8 cellular contexts compared by ENCODE assay signal in the genomic region with DNA sequence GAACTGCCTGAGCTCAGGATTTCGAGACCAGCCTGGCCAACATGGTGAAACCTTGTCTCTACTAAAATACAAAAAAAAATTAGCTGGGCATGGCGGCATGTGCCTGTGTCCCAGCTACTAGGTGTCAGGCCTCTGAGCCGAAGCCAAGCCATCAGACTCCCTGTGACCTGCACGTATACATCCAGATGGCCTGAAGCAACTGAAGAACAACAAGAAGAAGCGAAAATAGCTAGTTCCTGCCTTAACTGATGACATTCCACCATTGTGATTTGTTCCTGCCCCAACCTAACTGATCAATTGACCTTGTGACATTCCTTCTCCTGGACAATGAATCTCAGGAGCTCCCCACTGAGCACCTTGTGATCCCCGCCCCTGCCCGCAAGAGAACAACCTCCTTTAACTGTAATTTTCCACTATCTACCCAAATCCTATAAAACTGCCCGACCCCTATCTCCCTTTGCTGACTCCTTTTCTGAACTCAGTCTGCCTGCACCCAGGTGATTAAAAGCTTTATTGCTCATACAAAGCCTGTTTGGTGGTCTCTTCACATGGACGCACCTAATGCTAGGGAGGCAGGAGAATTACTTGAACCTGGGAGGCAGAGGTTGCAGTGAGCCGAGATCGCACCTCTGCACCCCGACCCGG. TPM values are rescaled to one million over a fixed set of nuclear protein-coding genes. Genes with fewer than 3 reads are reported as not detected.
DNase-seq lines count a peak whose midpoint lies in the region; ATAC-seq, FAIRE-seq and TF ChIP-seq lines count a peak whose summit lies in the region.
"Not testable (repeated sequence)": the region's sequence is repeated elsewhere in the genome, so short reads cannot be mapped to it uniquely, and the experiment has no call there.

No MANE protein-coding gene starts in this region.

- peaks cover 17% of the 10 kb centered on the region for H3K9me3 ChIP-seq in CD4-positive, alpha-beta T cell (ENCODE audit: control insufficient read depth, low read length)
- H3K9me3 ChIP-seq in adipocyte (ENCODE audit: control insufficient read depth, low read length); endothelial cell of umbilical vein (replicated peaks; ENCODE audit: control insufficient read depth, insufficient read depth, low read length); HepG2 (ENCODE audit: low read length): not testable (repeated sequence)

- H3K4me3 ChIP-seq in adipocyte (ENCODE audit: low read length), result peak overlapping the region; percentile 12
- H3K4me3 ChIP-seq in endothelial cell of umbilical vein (replicated peaks in 1 of 3; ENCODE audit: insufficient read depth in 1 of 3, low read depth in 1 of 3, low read length in 3 of 3), result not testable (repeated sequence)
- H3K4me3 ChIP-seq in HepG2 (replicated peaks in 1 of 3; ENCODE audit: insufficient read depth in 1 of 3, low read depth in 2 of 3, low read length in 3 of 3), result peak overlapping the region; percentile 9 to 92 (median 12); a peak in 4 of 6 replicates

- not testable (repeated sequence) for H3K27me3 Mint-ChIP-seq in CD4-positive, alpha-beta T cell; HFFc6 (ENCODE audit: insufficient read depth); T-cell; activated T-cell treated with anti-CD3 and anti-CD28 coated beads, Interleukin-2, amount 50 U/mL, for 24 hours; osteocyte (ENCODE audit: unreplicated experiment)

- not testable (repeated sequence) for H4K20me1 ChIP-seq in endothelial cell of umbilical vein (replicated peaks; ENCODE audit: control insufficient read depth, extremely low read depth, insufficient read depth, low read length)
- H4K20me1 ChIP-seq in HepG2 (ENCODE audit: insufficient read depth, low read length), result peaks cover 53% of the 10 kb centered on the region

- dilution Hi-C loops in endothelial cell of umbilical vein (cut with MboI; ENCODE audit: extremely low pct_ligation_motif_present, low sequenced_read_pairs), result not testable (repeated sequence)

- H3K79me2 ChIP-seq in endothelial cell of umbilical vein (ENCODE audit: control insufficient read depth, insufficient read depth, low read length), result peaks cover 68% of the 10 kb centered on the region
- peaks cover 68% of the 10 kb centered on the region for H3K79me2 ChIP-seq in HepG2 (ENCODE audit: insufficient read depth, low read length)

- not testable (repeated sequence) for TF ChIP-seq EP300 in HepG2 (IDR thresholded peaks at IDR 0.05; ENCODE audit: low read depth in 2 of 2, low read length in 2 of 2); HepG2 (CRISPR knock-in tag; IDR thresholded peaks at IDR 0.05; ENCODE audit: borderline replicate concordance)

- not testable (repeated sequence) for TF ChIP-seq RAD21 in HepG2 (CRISPR knock-in tag; IDR thresholded peaks at IDR 0.05)

- CTCF ChIA-PET in CD4-positive, alpha-beta T cell (lab: Charles Lee); T-cell (lab: Charles Lee); HepG2 (lab: Yijun Ruan, JAX; ENCODE audit: low intra/inter-chr PET ratio, low total read pairs): not testable (repeated sequence)
- CTCF ChIA-PET in endothelial cell of umbilical vein (lab: Charles Lee), result interaction anchor here (0.6 kb wide), 1 partner anchor 45 kb away, joined by 4 read pairs; no protein-coding TSS in a partner anchor

- not testable (repeated sequence) for H3K4me2 ChIP-seq in endothelial cell of umbilical vein (ENCODE audit: insufficient read depth, low read length)
- peak overlapping the region; percentile 73 for H3K4me2 ChIP-seq in HepG2 (ENCODE audit: low read depth, low read length)

- H3K4me1 Mint-ChIP-seq in CD4-positive, alpha-beta T cell (ENCODE audit: low read depth), result peaks cover 47% of the 10 kb centered on the region
- H3K4me1 Mint-ChIP-seq in HFFc6 (ENCODE audit: low read depth), result peaks cover 22% of the 10 kb centered on the region
- H3K4me1 Mint-ChIP-seq in T-cell, result peaks cover 47 to 61% (median 50%) of the 10 kb centered on the region in 3 donors
- H3K4me1 Mint-ChIP-seq in activated T-cell treated with anti-CD3 and anti-CD28 coated beads, Interleukin-2, amount 50 U/mL, for 24 hours (ENCODE audit: low read depth), result peaks cover 54% of the 10 kb centered on the region
- H3K4me1 Mint-ChIP-seq in osteocyte (ENCODE audit: unreplicated experiment), result peaks cover 21% of the 10 kb centered on the region

- WGBS in HepG2 (ENCODE audit: low lambda C conversion rate), result 79% methylated on average over 11 of the region's 13 CpGs

- peaks cover 13% of the 10 kb centered on the region for H3K36me3 ChIP-seq in adipocyte (ENCODE audit: control insufficient read depth, insufficient read depth, low read length, severe bottlenecking)
- H3K36me3 ChIP-seq in endothelial cell of umbilical vein (ENCODE audit: control insufficient read depth in 2 of 2, extremely low read depth in 1 of 2, insufficient read depth in 2 of 2, low read length in 2 of 2), result not testable (repeated sequence)
- peaks cover 3 to 15% of the 10 kb centered on the region in 2 experiments; a peak in 4 of 5 replicates for H3K36me3 ChIP-seq in HepG2 (replicated peaks in 1 of 2; ENCODE audit: control insufficient read depth in 1 of 2, insufficient read depth in 2 of 2, low read length in 2 of 2)

- H3K27ac ChIP-seq in CD4-positive, alpha-beta T cell (ENCODE audit: low read depth, low read length); endothelial cell of umbilical vein (ENCODE audit: insufficient read depth, low read depth, low read length); HepG2 (ENCODE audit: extremely low read length, insufficient read depth, low read length): not testable (repeated sequence)

- not testable (repeated sequence) for H3K9me1 ChIP-seq in endothelial cell of umbilical vein (replicated peaks; ENCODE audit: control insufficient read depth, extremely low read depth, insufficient read depth, low read length)

- intact Hi-C loops in CD4-positive, alpha-beta T cell (cut with DNase I, micrococcal nuclease), result loop anchor here (10.0 kb wide), 3 partner anchors 47 to 147 kb away; a partner anchor contains a TSS
- intact Hi-C loops in endothelial cell of umbilical vein (cut with micrococcal nuclease), result loop anchor here (5.0 to 10.0 kb wide), 3 partner anchors 40 to 377 kb away; a partner anchor contains a TSS
- intact Hi-C loops in HepG2 (cut with micrococcal nuclease; ENCODE audit: unreplicated experiment), result loop anchor here (10.0 kb wide), 1 partner anchor 447 kb away; no protein-coding TSS in a partner anchor

- ATAC-seq in CD4-positive, alpha-beta T cell (ENCODE audit: poor library complexity); T-cell (replicated peaks in 1 of 4); HepG2: not testable (repeated sequence)

- H3K4me1 ChIP-seq in adipocyte (ENCODE audit: control insufficient read depth, insufficient read depth, low read length); endothelial cell of umbilical vein (ENCODE audit: control insufficient read depth, extremely low read depth, insufficient read depth, low read length): not testable (repeated sequence)
- peaks cover 51% of the 10 kb centered on the region for H3K4me1 ChIP-seq in HepG2 (ENCODE audit: insufficient read depth, low read length)

- TF ChIP-seq POLR2A in endothelial cell of umbilical vein (IDR thresholded peaks at IDR 0.05; ENCODE audit: low read depth, low read length); HepG2 (IDR thresholded peaks at IDR 0.05; ENCODE audit: insufficient read depth in 1 of 2, low read depth in 2 of 2, low read length in 2 of 2): not testable (repeated sequence)

- peaks cover 64% of the 10 kb centered on the region for H3K36me3 Mint-ChIP-seq in CD4-positive, alpha-beta T cell (ENCODE audit: low read depth)
- H3K36me3 Mint-ChIP-seq in HFFc6 (ENCODE audit: low read depth) (peaks cover 56% of the 10 kb centered on the region), T-cell (peaks cover 41% of the 10 kb centered on the region), osteocyte (ENCODE audit: unreplicated experiment) (peaks cover 36% of the 10 kb centered on the region)
- peaks cover 69% of the 10 kb centered on the region for H3K36me3 Mint-ChIP-seq in activated T-cell treated with anti-CD3 and anti-CD28 coated beads, Interleukin-2, amount 50 U/mL, for 24 hours (ENCODE audit: low read depth)

- BruUV-seq in endothelial cell of umbilical vein (replicated peaks; lab: Mats Ljungman, UMichigan), result TSS peak; percentile 0
- not testable (repeated sequence) for BruUV-seq in HepG2 (replicated peaks; lab: Mats Ljungman, UMichigan)

- FAIRE-seq in endothelial cell of umbilical vein (lab: Jason Lieb, UNC); HepG2 (lab: Jason Lieb, UNC): not testable (repeated sequence)

- peak overlapping the region; percentile 82 for H3K27ac Mint-ChIP-seq in CD4-positive, alpha-beta T cell
- not testable (repeated sequence) for H3K27ac Mint-ChIP-seq in HFFc6; osteocyte (ENCODE audit: unreplicated experiment)
- peak overlapping the region; percentile 43 to 81 for H3K27ac Mint-ChIP-seq in T-cell
- peak overlapping the region; percentile 89 for H3K27ac Mint-ChIP-seq in activated T-cell treated with anti-CD3 and anti-CD28 coated beads, Interleukin-2, amount 50 U/mL, for 24 hours

- not testable (repeated sequence) for TF ChIP-seq CTCF in CD4-positive, alpha-beta T cell (IDR thresholded peaks at IDR 0.05); HFFc6 (IDR thresholded peaks at IDR 0.05); endothelial cell of umbilical vein (IDR thresholded peaks at IDR 0.05; ENCODE audit: extremely low read depth in 1 of 2, insufficient read depth in 1 of 2, low read depth in 1 of 2, low read length in 2 of 2); HepG2 (CRISPR knock-in tag; IDR thresholded peaks at IDR 0.05); osteocyte (IDR thresholded peaks at IDR 0.05)

- H3K9me3 Mint-ChIP-seq in CD4-positive, alpha-beta T cell, result not testable (repeated sequence)
- H3K9me3 Mint-ChIP-seq in HFFc6 (peaks cover 57% of the 10 kb centered on the region), T-cell (peaks cover 0 to 14% (median 0%) of the 10 kb centered on the region in 3 donors), osteocyte (ENCODE audit: unreplicated experiment) (peaks cover 19% of the 10 kb centered on the region)
- peaks cover 26% of the 10 kb centered on the region for H3K9me3 Mint-ChIP-seq in activated T-cell treated with anti-CD3 and anti-CD28 coated beads, Interleukin-2, amount 50 U/mL, for 24 hours

- not testable (repeated sequence) for H3K27me3 ChIP-seq in CD4-positive, alpha-beta T cell (ENCODE audit: control insufficient read depth, insufficient read depth, low read length); adipocyte (replicated peaks; ENCODE audit: control insufficient read depth, insufficient read depth, low read length); endothelial cell of umbilical vein (ENCODE audit: control insufficient read depth in 2 of 2, insufficient read depth in 2 of 2, low read length in 2 of 2); HepG2 (ENCODE audit: control insufficient read depth in 1 of 2, insufficient read depth in 2 of 2, low read length in 2 of 2)

- not testable (repeated sequence) for H3K9ac ChIP-seq in adipocyte (ENCODE audit: low read length); endothelial cell of umbilical vein (replicated peaks; ENCODE audit: extremely low read depth, insufficient read depth, low read length)
- H3K9ac ChIP-seq in HepG2 (ENCODE audit: insufficient read depth, low read depth, low read length), result peak overlapping the region; percentile 29; the same call in 1 of the 2 replicates

- in situ Hi-C loops in HepG2 (cut with HindIII; ENCODE audit: extremely low pct_ligation_motif_present, low pct_unique_long_range_greater_than_20kb), result not testable (repeated sequence)

- DNase-seq in CD4-positive, alpha-beta T cell; HFFc6; T-cell; activated T-cell treated with anti-CD3 and anti-CD28 coated beads, Interleukin-2, amount 50 U/mL, for 24 hours; adipocyte (ENCODE audit: low read depth); endothelial cell of umbilical vein (ENCODE audit: low read depth, low spot score); HepG2 (ENCODE audit: low spot score); osteocyte (ENCODE audit: extremely low spot score, unreplicated experiment): not testable (repeated sequence)

- not testable (repeated sequence) for H2AFZ ChIP-seq in endothelial cell of umbilical vein (ENCODE audit: low read depth, low read length); HepG2 (ENCODE audit: low read length)

- POLR2A ChIA-PET in CD4-positive, alpha-beta T cell (lab: Charles Lee); endothelial cell of umbilical vein (lab: Charles Lee): not testable (repeated sequence)
- POLR2A ChIA-PET in T-cell (lab: Charles Lee) (interaction anchor here in 1 of 2 donors (0.5 to 0.6 kb wide), 2 partner anchors 44 to 1571 kb away, joined by 3 to 16 read pairs; no protein-coding TSS in a partner anchor), HepG2 (lab: Yijun Ruan, JAX) (interaction anchor here (1.3 kb wide), 1 partner anchor 186 kb away, joined by 3 read pairs; a partner anchor contains a TSS)

- peak overlapping the region; percentile 81 for H3K4me3 Mint-ChIP-seq in CD4-positive, alpha-beta T cell
- peak overlapping the region; percentile 76 for H3K4me3 Mint-ChIP-seq in HFFc6
- H3K4me3 Mint-ChIP-seq in T-cell, result peak overlapping the region; percentile 64 to 97 (median 75)
- peak overlapping the region; percentile 79 for H3K4me3 Mint-ChIP-seq in activated T-cell treated with anti-CD3 and anti-CD28 coated beads, Interleukin-2, amount 50 U/mL, for 24 hours
- peak overlapping the region; percentile 54 for H3K4me3 Mint-ChIP-seq in osteocyte (ENCODE audit: unreplicated experiment)

RNA-seq across cellular contexts. Expression of a gene that starts 2.1 kb away (rescaled TPM):
- total RNA-seq in CD4-positive, alpha-beta T cell, result 10 to 100 TPM; 42.0 to 42.1 TPM
- 10 to 100 TPM; 20.9 to 30.9 (median 23.9) TPM for total RNA-seq in HFFc6 (2021; fragmentation: NEBNext Ultra II Directional; extraction: Animal tissue kit (Norgen Biotek cat#: 25700))
- total RNA-seq in T-cell (10 to 100 TPM; 36.6 to 53.4 (median 48.4) TPM), endothelial cell of umbilical vein (21.4 and 25.1 TPM in 2 replicates), HepG2 (2016; rRNA removed; fragmentation: Illumina TruSeq; extraction: Trizol) (56.3 and 78.4 TPM in 2 replicates), osteocyte (24.9 and 25.4 TPM in 2 replicates)
- polyA plus RNA-seq in endothelial cell of umbilical vein (1.9 and 2.3 TPM in 2 replicates), HepG2 (2011; rRNA removed) (7.8 and 9.3 TPM in 2 replicates)
- polyA plus RNA-seq in endothelial cell of umbilical vein (2011; cell fraction: cytosol; rRNA removed), result 2.5 TPM in 2 replicates
- polyA plus RNA-seq in endothelial cell of umbilical vein (2011; cell fraction: nucleus; rRNA removed), result 5.7 and 7.8 TPM in 2 replicates
- 6.2 and 7.5 TPM in 2 replicates for polyA plus RNA-seq in endothelial cell of umbilical vein (2012)
- polyA minus RNA-seq in endothelial cell of umbilical vein, result 15.1 and 16.7 TPM in 2 replicates
- 20.8 TPM for polyA minus RNA-seq in endothelial cell of umbilical vein (2011; cell fraction: cytosol; rRNA and poly(A)+ RNA removed)
- polyA minus RNA-seq in endothelial cell of umbilical vein (2011; cell fraction: nucleus; rRNA and poly(A)+ RNA removed), result 9.1 and 12.2 TPM in 2 replicates
- 36.0 and 37.2 TPM in 2 replicates for total RNA-seq in HepG2 (2016; cell fraction: cytosol; rRNA removed; fragmentation: Illumina TruSeq; extraction: Trizol; ENCODE audit: low read depth)
- 52.9 and 76.9 TPM in 2 replicates for total RNA-seq in HepG2 (2016; cell fraction: insoluble cytoplasmic fraction; rRNA removed; fragmentation: Illumina TruSeq; extraction: Trizol)
- total RNA-seq in HepG2 (2016; cell fraction: membrane; rRNA removed; fragmentation: Illumina TruSeq; extraction: Trizol), result 33.2 and 40.8 TPM in 2 replicates
- 42.2 and 54.0 TPM in 2 replicates for total RNA-seq in HepG2 (2016; cell fraction: nucleus; rRNA removed; fragmentation: Illumina TruSeq; extraction: Trizol)
- polyA plus RNA-seq in HepG2 (2011; cell fraction: cytosol; rRNA removed), result 2.3 and 4.6 TPM in 2 replicates
- polyA plus RNA-seq in HepG2 (2011; cell fraction: nucleus; rRNA removed), result 7.6 and 13.1 TPM in 2 replicates
- polyA plus RNA-seq in HepG2 (2012), result 12.0 and 12.6 TPM in 2 replicates
- 1.3 and 1.9 TPM in 2 replicates for polyA plus RNA-seq in HepG2 (2016; cell fraction: cytosol; fragmentation: Illumina TruSeq; extraction: Trizol; ENCODE audit: low read depth)
- 11.0 and 11.4 TPM in 2 replicates for polyA plus RNA-seq in HepG2 (2016; cell fraction: insoluble cytoplasmic fraction; fragmentation: Illumina TruSeq; extraction: Trizol; ENCODE audit: low read depth)
- polyA plus RNA-seq in HepG2 (2016; cell fraction: membrane; fragmentation: Illumina TruSeq; extraction: Trizol; ENCODE audit: low read depth), result 2.8 and 3.3 TPM in 2 replicates
- polyA plus RNA-seq in HepG2 (2016; cell fraction: nucleus; fragmentation: Illumina TruSeq; extraction: Trizol; ENCODE audit: insufficient read depth, low read depth), result 38.0 and 38.9 TPM in 2 replicates
- polyA minus RNA-seq in HepG2 (2011; rRNA and poly(A)+ RNA removed; ENCODE audit: low replicate concordance), result 11.0 and 19.0 TPM in 2 replicates
- polyA minus RNA-seq in HepG2 (2011; cell fraction: cytosol; rRNA and poly(A)+ RNA removed), result 22.7 and 28.7 TPM in 2 replicates
- polyA minus RNA-seq in HepG2 (2011; cell fraction: nucleus; rRNA and poly(A)+ RNA removed), result 21.2 and 33.4 TPM in 2 replicates

RNA-seq across cellular contexts. Expression of a gene that starts 38.8 kb away (rescaled TPM):
- total RNA-seq in CD4-positive, alpha-beta T cell, result 10 to 100 TPM; 45.1 to 46.2 TPM
- total RNA-seq in HFFc6 (2021; fragmentation: NEBNext Ultra II Directional; extraction: Animal tissue kit (Norgen Biotek cat#: 25700)), result 10 to 100 TPM; 25.0 to 31.6 (median 26.3) TPM
- total RNA-seq in T-cell, result 10 to 100 TPM; 36.7 to 47.2 (median 41.2) TPM
- 39.4 and 44.9 TPM in 2 replicates for total RNA-seq in endothelial cell of umbilical vein
- 22.8 and 23.7 TPM in 2 replicates for polyA plus RNA-seq in endothelial cell of umbilical vein
- polyA plus RNA-seq in endothelial cell of umbilical vein (2011; cell fraction: cytosol; rRNA removed), result 16.8 and 20.0 TPM in 2 replicates
- polyA plus RNA-seq in endothelial cell of umbilical vein (2011; cell fraction: nucleus; rRNA removed), result 50.3 and 70.7 TPM in 2 replicates
- polyA plus RNA-seq in endothelial cell of umbilical vein (2012), result 38.8 and 41.7 TPM in 2 replicates
- 67.6 and 97.1 TPM in 2 replicates for polyA minus RNA-seq in endothelial cell of umbilical vein
- polyA minus RNA-seq in endothelial cell of umbilical vein (2011; cell fraction: cytosol; rRNA and poly(A)+ RNA removed), result 19.3 TPM
- 44.7 and 49.7 TPM in 2 replicates for polyA minus RNA-seq in endothelial cell of umbilical vein (2011; cell fraction: nucleus; rRNA and poly(A)+ RNA removed)
- total RNA-seq in HepG2 (2016; rRNA removed; fragmentation: Illumina TruSeq; extraction: Trizol), result 35.1 and 54.3 TPM in 2 replicates
- total RNA-seq in HepG2 (2016; cell fraction: cytosol; rRNA removed; fragmentation: Illumina TruSeq; extraction: Trizol; ENCODE audit: low read depth), result 15.7 and 17.1 TPM in 2 replicates
- total RNA-seq in HepG2 (2016; cell fraction: insoluble cytoplasmic fraction; rRNA removed; fragmentation: Illumina TruSeq; extraction: Trizol), result 36.8 and 56.1 TPM in 2 replicates
- total RNA-seq in HepG2 (2016; cell fraction: membrane; rRNA removed; fragmentation: Illumina TruSeq; extraction: Trizol), result 31.5 and 34.6 TPM in 2 replicates
- 36.2 and 46.5 TPM in 2 replicates for total RNA-seq in HepG2 (2016; cell fraction: nucleus; rRNA removed; fragmentation: Illumina TruSeq; extraction: Trizol)
- 19.8 and 23.1 TPM in 2 replicates for polyA plus RNA-seq in HepG2 (2011; rRNA removed)
- 11.0 and 15.3 TPM in 2 replicates for polyA plus RNA-seq in HepG2 (2011; cell fraction: cytosol; rRNA removed)
- polyA plus RNA-seq in HepG2 (2011; cell fraction: nucleus; rRNA removed), result 17.3 and 18.5 TPM in 2 replicates
- polyA plus RNA-seq in HepG2 (2012), result 16.3 and 20.9 TPM in 2 replicates
- polyA plus RNA-seq in HepG2 (2016; cell fraction: cytosol; fragmentation: Illumina TruSeq; extraction: Trizol; ENCODE audit: low read depth), result 4.6 and 5.8 TPM in 2 replicates
- polyA plus RNA-seq in HepG2 (2016; cell fraction: insoluble cytoplasmic fraction; fragmentation: Illumina TruSeq; extraction: Trizol; ENCODE audit: low read depth), result 37.5 and 37.6 TPM in 2 replicates
- polyA plus RNA-seq in HepG2 (2016; cell fraction: membrane; fragmentation: Illumina TruSeq; extraction: Trizol; ENCODE audit: low read depth), result 11.1 and 12.1 TPM in 2 replicates
- polyA plus RNA-seq in HepG2 (2016; cell fraction: nucleus; fragmentation: Illumina TruSeq; extraction: Trizol; ENCODE audit: insufficient read depth, low read depth), result 51.5 and 51.9 TPM in 2 replicates
- 43.4 and 63.9 TPM in 2 replicates for polyA minus RNA-seq in HepG2 (2011; rRNA and poly(A)+ RNA removed; ENCODE audit: low replicate concordance)
- polyA minus RNA-seq in HepG2 (2011; cell fraction: cytosol; rRNA and poly(A)+ RNA removed), result 18.8 and 22.0 TPM in 2 replicates
- polyA minus RNA-seq in HepG2 (2011; cell fraction: nucleus; rRNA and poly(A)+ RNA removed), result 57.2 and 73.4 TPM in 2 replicates
- total RNA-seq in osteocyte, result 44.7 and 46.5 TPM in 2 replicates

RNA-seq across cellular contexts. Expression of a gene that starts 43.8 kb away (rescaled TPM):
- total RNA-seq in CD4-positive, alpha-beta T cell, result 10 to 100 TPM; 14.9 to 15.3 TPM
- 10 to 100 TPM; 12.7 to 15.7 (median 15.0) TPM for total RNA-seq in HFFc6 (2021; fragmentation: NEBNext Ultra II Directional; extraction: Animal tissue kit (Norgen Biotek cat#: 25700))
- 10 to 100 TPM in 4 of 5 donors, 1 to 10 TPM in 1; 8.3 to 18.1 (median 13.2) TPM for total RNA-seq in T-cell
- total RNA-seq in endothelial cell of umbilical vein, result 14.6 and 16.1 TPM in 2 replicates
- polyA plus RNA-seq in endothelial cell of umbilical vein, result 2.0 and 2.4 TPM in 2 replicates
- 4.1 and 4.2 TPM in 2 replicates for polyA plus RNA-seq in endothelial cell of umbilical vein (2011; cell fraction: cytosol; rRNA removed)
- polyA plus RNA-seq in endothelial cell of umbilical vein (2011; cell fraction: nucleus; rRNA removed), result 6.8 and 8.0 TPM in 2 replicates
- polyA plus RNA-seq in endothelial cell of umbilical vein (2012), result 6.0 and 6.9 TPM in 2 replicates
- polyA minus RNA-seq in endothelial cell of umbilical vein, result 16.6 and 17.2 TPM in 2 replicates
- polyA minus RNA-seq in endothelial cell of umbilical vein (2011; cell fraction: cytosol; rRNA and poly(A)+ RNA removed), result 5.7 TPM
- 8.0 and 8.9 TPM in 2 replicates for polyA minus RNA-seq in endothelial cell of umbilical vein (2011; cell fraction: nucleus; rRNA and poly(A)+ RNA removed)
- 14.9 and 20.6 TPM in 2 replicates for total RNA-seq in HepG2 (2016; rRNA removed; fragmentation: Illumina TruSeq; extraction: Trizol)
- total RNA-seq in HepG2 (2016; cell fraction: cytosol; rRNA removed; fragmentation: Illumina TruSeq; extraction: Trizol; ENCODE audit: low read depth), result 1.9 TPM in 2 replicates
- 13.9 and 20.1 TPM in 2 replicates for total RNA-seq in HepG2 (2016; cell fraction: insoluble cytoplasmic fraction; rRNA removed; fragmentation: Illumina TruSeq; extraction: Trizol)
- total RNA-seq in HepG2 (2016; cell fraction: membrane; rRNA removed; fragmentation: Illumina TruSeq; extraction: Trizol), result 6.3 and 6.5 TPM in 2 replicates
- total RNA-seq in HepG2 (2016; cell fraction: nucleus; rRNA removed; fragmentation: Illumina TruSeq; extraction: Trizol), result 10.9 and 12.6 TPM in 2 replicates
- 3.8 and 4.0 TPM in 2 replicates for polyA plus RNA-seq in HepG2 (2011; rRNA removed)
- 2.3 and 3.0 TPM in 2 replicates for polyA plus RNA-seq in HepG2 (2011; cell fraction: cytosol; rRNA removed)
- 3.2 and 4.7 TPM in 2 replicates for polyA plus RNA-seq in HepG2 (2011; cell fraction: nucleus; rRNA removed)
- 3.5 and 4.5 TPM in 2 replicates for polyA plus RNA-seq in HepG2 (2012)
- 0.40 and 0.57 TPM in 2 replicates for polyA plus RNA-seq in HepG2 (2016; cell fraction: cytosol; fragmentation: Illumina TruSeq; extraction: Trizol; ENCODE audit: low read depth)
- polyA plus RNA-seq in HepG2 (2016; cell fraction: insoluble cytoplasmic fraction; fragmentation: Illumina TruSeq; extraction: Trizol; ENCODE audit: low read depth), result 6.6 and 7.9 TPM in 2 replicates
- polyA plus RNA-seq in HepG2 (2016; cell fraction: membrane; fragmentation: Illumina TruSeq; extraction: Trizol; ENCODE audit: low read depth), result 1.2 and 1.7 TPM in 2 replicates
- 8.5 and 9.6 TPM in 2 replicates for polyA plus RNA-seq in HepG2 (2016; cell fraction: nucleus; fragmentation: Illumina TruSeq; extraction: Trizol; ENCODE audit: insufficient read depth, low read depth)
- 7.1 and 7.9 TPM in 2 replicates for polyA minus RNA-seq in HepG2 (2011; rRNA and poly(A)+ RNA removed; ENCODE audit: low replicate concordance)
- polyA minus RNA-seq in HepG2 (2011; cell fraction: cytosol; rRNA and poly(A)+ RNA removed), result 6.6 and 7.6 TPM in 2 replicates
- polyA minus RNA-seq in HepG2 (2011; cell fraction: nucleus; rRNA and poly(A)+ RNA removed), result 15.1 and 16.7 TPM in 2 replicates
- 20.6 and 20.7 TPM in 2 replicates for total RNA-seq in osteocyte
